Comparison of ENCODE assay signal across 18 cellular contexts in the genomic region with DNA sequence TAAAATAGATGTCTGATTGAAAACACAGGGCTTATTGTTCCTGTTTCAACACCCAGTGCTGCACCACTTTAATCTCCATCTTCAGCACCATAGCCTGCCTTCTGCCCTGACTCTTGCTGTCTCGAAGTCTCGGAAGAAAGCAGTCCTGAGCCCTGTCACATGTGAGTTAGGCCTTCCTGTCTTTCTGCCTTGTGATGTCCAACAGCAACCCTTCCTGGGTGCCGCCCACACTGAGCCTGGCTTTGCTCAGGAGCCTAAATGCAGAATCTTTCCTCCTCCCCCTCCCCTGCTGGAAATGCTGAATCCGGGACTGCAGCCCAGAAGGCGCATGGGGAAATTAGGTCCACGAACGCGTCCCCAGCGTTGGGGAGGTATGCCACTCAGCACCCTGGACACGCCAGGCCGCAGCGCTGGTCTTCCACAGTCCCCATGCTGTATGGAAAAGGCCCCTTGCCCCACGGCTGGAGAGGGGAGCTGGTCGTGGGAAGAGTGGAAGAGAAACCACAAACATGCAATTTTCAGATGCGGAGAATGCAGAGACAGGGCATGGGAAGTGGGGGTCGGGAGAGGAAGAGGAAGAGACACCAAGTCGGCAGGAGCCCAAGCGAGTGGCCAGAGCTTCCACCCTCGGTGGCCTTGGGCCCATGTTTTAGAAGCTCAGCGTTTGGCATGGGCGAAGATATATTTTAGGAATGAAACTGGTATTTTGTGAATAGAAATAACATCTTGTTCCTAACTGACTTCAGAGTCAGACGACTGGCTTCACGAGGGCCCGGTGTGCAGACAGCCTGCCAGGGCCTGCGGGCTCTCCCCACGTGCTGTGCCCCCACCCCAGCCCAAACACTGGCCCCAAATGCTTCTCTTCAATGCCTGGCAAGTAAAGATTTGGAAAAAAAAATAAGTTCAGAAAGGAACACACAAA.
"Had no signal": no experiment of that assay in that cellular context is flagged by ENCODE, and none has a peak within 500 bp of the region (broad histone marks: within the 10 kb centered on the region; RNA-seq: fewer than 3 reads in every experiment).

No MANE protein-coding gene starts in this region.

- H3K4me3 Mint-ChIP-seq: activated CD8-positive, alpha-beta T cell treated with anti-CD3 and anti-CD28 coated beads for 36 hours; activated naive CD8-positive, alpha-beta T cell; naive thymus-derived CD8-positive, alpha-beta T cell; stimulated activated naive CD8-positive, alpha-beta T cell treated with anti-CD3 and anti-CD28 coated beads, Interleukin-15, Interleukin-2, amounts not matched to agents 100 ng/mL and 50 ng/mL, for 24 hours; T-helper 17 cell had no signal

- H3K27ac ChIP-seq: foreskin keratinocyte, testis, uterus had no signal

- H3K4me3 ChIP-seq: lung, mucosa of descending colon, testis, uterus had no signal

- H3K36me3 ChIP-seq: uterus had no signal

- H3K27me3 ChIP-seq: foreskin keratinocyte, testis, uterus had no signal

- H3K4me1 ChIP-seq: foreskin keratinocyte, testis, uterus had no signal

- DNase-seq: activated CD4-positive, alpha-beta T cell treated with anti-CD3 and anti-CD28 coated beads for 48 hours; activated CD8-positive, alpha-beta T cell treated with anti-CD3 and anti-CD28 coated beads for 36 hours; activated gamma-delta T cell; activated T-cell treated with anti-CD3 and anti-CD28 coated beads, Interleukin-2, amount 50 U/mL, for 48 hours; amygdala; effector CD8-positive, alpha-beta T cell; foreskin keratinocyte; left cardiac atrium; mucosa of descending colon; naive thymus-derived CD8-positive, alpha-beta T cell; nucleus accumbens; right cardiac atrium; T-helper 17 cell; testis; uterus had no signal

- H3K9me3 ChIP-seq: mucosa of descending colon, testis, uterus had no signal

- H3K27ac Mint-ChIP-seq: activated CD8-positive, alpha-beta T cell treated with anti-CD3 and anti-CD28 coated beads for 36 hours; activated naive CD8-positive, alpha-beta T cell; stimulated activated naive CD8-positive, alpha-beta T cell treated with anti-CD3 and anti-CD28 coated beads, Interleukin-15, Interleukin-2, amounts not matched to agents 100 ng/mL and 50 ng/mL, for 24 hours; T-helper 17 cell had no signal

- H3K4me1 Mint-ChIP-seq: naive thymus-derived CD8-positive, alpha-beta T cell; T-helper 17 cell had no signal

- ATAC-seq: activated CD8-positive, alpha-beta T cell treated with anti-CD3 and anti-CD28 coated beads for 36 hours; foreskin keratinocyte; left cardiac atrium; mucosa of descending colon; naive thymus-derived CD8-positive, alpha-beta T cell; right cardiac atrium; T-helper 17 cell had no signal

- H3K9me3 Mint-ChIP-seq: stimulated activated naive CD8-positive, alpha-beta T cell treated with anti-CD3 and anti-CD28 coated beads, Interleukin-15, Interleukin-2, amounts not matched to agents 100 ng/mL and 50 ng/mL, for 24 hours had no signal

- H3K36me3 Mint-ChIP-seq: activated naive CD8-positive, alpha-beta T cell; naive thymus-derived CD8-positive, alpha-beta T cell had no signal
